In genomic region chr20:421685-422250, GRCh38 we compare ENCODE assay signal across 1 cellular context.
TF ChIP-seq lines count a peak whose summit lies in the region.

No MANE protein-coding gene starts in this region.

TF ChIP-seq in GM12878, 131 proteins besides CTCF, POLR2A, EP300 and RAD21:
- TF ChIP-seq RELB (IDR thresholded peaks at IDR 0.05; ENCODE audit: low read depth), result no peak
- TF ChIP-seq KDM1A (IDR thresholded peaks at IDR 0.05; ENCODE audit: borderline replicate concordance), result no peak
- TF ChIP-seq IRF3 (IDR thresholded peaks at IDR 0.05), result no peak
- TF ChIP-seq ZZZ3 (IDR thresholded peaks at IDR 0.05; ENCODE audit: control insufficient read depth, insufficient read length, low read depth), result no peak
- TF ChIP-seq FOXK2 (IDR thresholded peaks at IDR 0.05), result no peak
- no peak for TF ChIP-seq CREM (IDR thresholded peaks at IDR 0.05; ENCODE audit: low read depth)
- no peak for TF ChIP-seq E2F8 (IDR thresholded peaks at IDR 0.05; ENCODE audit: low read depth, partially characterized antibody)
- no peak for TF ChIP-seq MLLT1 (IDR thresholded peaks at IDR 0.05)
- no peak for TF ChIP-seq POU2F2 (IDR thresholded peaks at IDR 0.05; ENCODE audit: borderline replicate concordance, low read depth, low read length)
- TF ChIP-seq NFIC (IDR thresholded peaks at IDR 0.05; ENCODE audit: low read depth, low read length), result no peak
- no peak for TF ChIP-seq CHD4 (IDR thresholded peaks at IDR 0.05)
- no peak for TF ChIP-seq USF1 (IDR thresholded peaks at IDR 0.05; ENCODE audit: borderline replicate concordance, extremely low read length, insufficient read depth, low read depth, low read length)
- TF ChIP-seq SPI1 (IDR thresholded peaks at IDR 0.05; ENCODE audit: borderline replicate concordance, insufficient read depth, low read depth, low read length), result no peak
- TF ChIP-seq BMI1 (IDR thresholded peaks at IDR 0.05; ENCODE audit: borderline replicate concordance), result no peak
- no peak for TF ChIP-seq RELA (IDR thresholded peaks at IDR 0.05; ENCODE audit: borderline replicate concordance, partially characterized antibody)
- no peak for TF ChIP-seq FOS (IDR thresholded peaks at IDR 0.05; ENCODE audit: borderline replicate concordance, extremely low read depth, insufficient read length)
- no peak for TF ChIP-seq MTA3 (IDR thresholded peaks at IDR 0.05; ENCODE audit: borderline replicate concordance, low read length)
- no peak for TF ChIP-seq ZNF274 (IDR thresholded peaks at IDR 0.05; ENCODE audit: insufficient read depth, insufficient read length)
- TF ChIP-seq IRF5 (IDR thresholded peaks at IDR 0.05; ENCODE audit: borderline replicate concordance), result no peak
- TF ChIP-seq ZBTB33 (IDR thresholded peaks at IDR 0.05), result no peak
